ENCODE assay signal across 16 cellular contexts in genomic region chr14:34347683-34348082, GRCh38.
DNase-seq lines count a peak whose midpoint lies in the region; ATAC-seq and TF ChIP-seq lines count a peak whose summit lies in the region.
"Had no signal": no experiment of that assay in that cellular context is flagged by ENCODE, and none has a peak within 500 bp of the region (broad histone marks: within the 10 kb centered on the region; RNA-seq: fewer than 3 reads in every experiment).

No MANE protein-coding gene starts in this region.

- no peaks in the 10 kb centered on the region for H3K36me3 ChIP-seq in brain microvascular endothelial cell (replicated peaks)

- no peak for TF ChIP-seq CTCF in brain microvascular endothelial cell (IDR thresholded peaks at IDR 0.05; ENCODE audit: low read depth, low read length, missing control alignments)

- no peak overlapping the region for H3K4me3 ChIP-seq in brain microvascular endothelial cell (ENCODE audit: low read depth, low read length)

- DNase-seq in DMS53 treated with DMSO at 0.1 percent for 48 hours (lab: John Stamatoyannopoulos, UW; ENCODE audit: unreplicated experiment) (peak; percentile 39), AG20443 (ENCODE audit: low spot score) (no peak), brain microvascular endothelial cell (no peak), KG1 (lab: John Stamatoyannopoulos, UW) (no peak)
- DNase-seq: activated T-cell treated with anti-CD3 and anti-CD28 coated beads, Interleukin-2, amount 50 U/mL, for 1 hour; Calu3; head of caudate nucleus; left colon; naive B cell; NCI-H2107; stimulated activated CD4-positive, alpha-beta T cell treated with anti-CD3 and anti-CD28 coated beads, Interleukin-2, amount 100 ng/mL, for 48 hours had no signal

- H3K27ac ChIP-seq in brain microvascular endothelial cell: no peak overlapping the region

- in situ Hi-C loops in brain microvascular endothelial cell (cut with HindIII; ENCODE audit: low pct_ligation_motif_present, low sequenced_read_pairs): no loop called here

- peak; percentile 73 for ATAC-seq in GM18520 (IDR thresholded peaks at IDR 0.05; ENCODE audit: unreplicated experiment)
- ATAC-seq in HG02623 (IDR thresholded peaks at IDR 0.05; ENCODE audit: unreplicated experiment): peak; percentile 57
- peak; percentile 54 for ATAC-seq in HG03565 (IDR thresholded peaks at IDR 0.05; ENCODE audit: unreplicated experiment)
- no peak for ATAC-seq in GM21381 (IDR thresholded peaks at IDR 0.05; ENCODE audit: unreplicated experiment)
- ATAC-seq: left colon; stimulated activated memory B cell treated with anti-CD40 and anti-IgM and Interleukin-4, amounts not matched to agents 10 μg/mL and 1 μg/mL and 100 μg/mL, for 72 hours had no signal

- H3K27me3 ChIP-seq in brain microvascular endothelial cell (replicated peaks): no peaks in the 10 kb centered on the region
